11 cellular contexts compared by ENCODE assay signal in genomic region chr1:113415256-113416189, GRCh38. TPM values are rescaled to one million over a fixed set of nuclear protein-coding genes. Genes with fewer than 3 reads are reported as not detected.
DNase-seq lines count a peak whose midpoint lies in the region; ATAC-seq and TF ChIP-seq lines count a peak whose summit lies in the region.
"Had no signal": no experiment of that assay in that cellular context is flagged by ENCODE, and none has a peak within 500 bp of the region (broad histone marks: within the 10 kb centered on the region; RNA-seq: fewer than 3 reads in every experiment).

No MANE protein-coding gene starts in this region.

- no peak overlapping the region for H3K27ac ChIP-seq in testis

- H3K4me1 ChIP-seq in adipocyte (ENCODE audit: control insufficient read depth, insufficient read depth, low read length) (peaks cover 8% of the 10 kb centered on the region), testis (peaks cover 1% of the 10 kb centered on the region)

- 65 to 70% methylated on average over 6 of the region's 6 CpGs for WGBS in testis, 2 donors

- H3K36me3 ChIP-seq in adipocyte (ENCODE audit: control insufficient read depth, insufficient read depth, low read length, severe bottlenecking) (no peaks in the 10 kb centered on the region), testis (ENCODE audit: low read depth, missing control alignments) (no peaks in the 10 kb centered on the region)

- no peak overlapping the region for H3K4me3 ChIP-seq in adipocyte (ENCODE audit: low read length)
- no peak overlapping the region for H3K4me3 ChIP-seq in testis

- no peaks in the 10 kb centered on the region for H3K9me3 ChIP-seq in adipocyte (ENCODE audit: control insufficient read depth, low read length)
- H3K9me3 ChIP-seq in testis: no peaks in the 10 kb centered on the region

- no peak overlapping the region for H3K9ac ChIP-seq in adipocyte (ENCODE audit: low read length)

- TF ChIP-seq CTCF in testis (IDR thresholded peaks at IDR 0.05) (no peak), GM20000 (IDR thresholded peaks at IDR 0.05; ENCODE audit: extremely low read depth, missing control alignments) (no peak)

- TF ChIP-seq POLR2A in testis (IDR thresholded peaks at IDR 0.05): no peak

- intact Hi-C loops in sciatic nerve (cut with DNase I): no loop called here
- intact Hi-C loops in testis (cut with DNase I; ENCODE audit: low total_unique reads): no loop called here

- peak; percentile 22 for DNase-seq in SIG-M5 treated with dmso at 0.1 percent for 504 hours (lab: John Stamatoyannopoulos, UW; ENCODE audit: unreplicated experiment)
- DNase-seq in SIG-M5 (lab: John Stamatoyannopoulos, UW): no peak
- DNase-seq in NCI-H446 treated with DMSO at 0.1 percent for 48 hours (lab: John Stamatoyannopoulos, UW): peak; percentile 42
- DNase-seq in adipocyte (ENCODE audit: low read depth): peak; percentile 28
- no peak for DNase-seq in sciatic nerve (ENCODE audit: low spot score)
- no peak for DNase-seq in testis
- no peak for DNase-seq in iPS-NIHi11 (ENCODE audit: low spot score)
- no peak for DNase-seq in GM20000 (ENCODE audit: low spot score)
- DNase-seq: DMS79 treated with DMSO at 0.1 percent for 48 hours; posterior cingulate gyrus; stimulated activated CD8-positive, alpha-beta memory T cell treated with anti-CD3 and anti-CD28 coated beads, Interleukin-4, amount 100 ng/mL, for 48 hours had no signal

- ATAC-seq in sciatic nerve: peak; percentile 48

- H3K27me3 ChIP-seq in adipocyte (replicated peaks; ENCODE audit: control insufficient read depth, insufficient read depth, low read length) (no peaks in the 10 kb centered on the region), testis (no peaks in the 10 kb centered on the region)

RNA-seq across cellular contexts. Expression of gene MAGI3, which starts 25.2 kb away (rescaled TPM):
- 15.9 TPM for total RNA-seq in sciatic nerve
- total RNA-seq in testis: 10 to 100 TPM; 15.8 to 18.8 TPM
- polyA plus RNA-seq in testis (ENCODE audit: insufficient read depth, low read depth, low replicate concordance): 18.9 TPM

Comparison
In these comparisons a context has a peak if more than half of its experiments do, and no peak if none do; other contexts are left out.
1. DNase-seq: peak in SIG-M5 treated with dmso at 0.1 percent for 504 hours (single experiment), NCI-H446 treated with DMSO at 0.1 percent for 48 hours (single experiment) and adipocyte (single experiment); none in SIG-M5 (single experiment), sciatic nerve (single experiment), testis (single experiment), iPS-NIHi11 (single experiment) and GM20000 (single experiment).